21 cellular contexts compared by ENCODE assay signal in the genomic region with DNA sequence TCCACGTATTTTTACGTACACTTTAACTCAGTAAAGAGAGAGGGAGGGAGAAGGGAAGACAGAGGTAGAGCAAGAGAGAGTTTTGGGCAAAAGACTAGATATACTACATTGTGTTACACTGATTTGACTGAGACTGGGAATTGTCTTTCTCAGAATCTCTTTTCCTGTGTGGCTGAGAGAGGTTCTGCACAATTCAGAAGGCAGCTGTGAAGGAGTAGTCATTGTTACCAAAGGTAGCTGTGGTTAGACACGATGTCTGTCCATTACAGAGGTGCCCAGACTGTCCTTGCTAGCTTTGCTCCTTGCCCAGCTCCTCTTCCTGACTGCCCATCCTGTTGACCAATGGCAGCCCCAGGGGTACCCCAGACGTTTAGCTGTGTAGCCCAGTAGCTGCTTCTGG.
DNase-seq lines count a peak whose midpoint lies in the region; ATAC-seq and TF ChIP-seq lines count a peak whose summit lies in the region.
"Had no signal": no experiment of that assay in that cellular context is flagged by ENCODE, and none has a peak within 500 bp of the region (broad histone marks: within the 10 kb centered on the region; RNA-seq: fewer than 3 reads in every experiment).

No MANE protein-coding gene starts in this region.

- H4K8ac ChIP-seq in mesendoderm (ENCODE audit: low read depth, low read length), result no peak overlapping the region

- no CpG with 5 or more reads among the region's 4 CpGs for WGBS in mesendoderm (ENCODE audit: extremely low coverage, insufficient coverage, low lambda C conversion rate)

- H3K9me2 ChIP-seq in PC-3 (replicated peaks; ENCODE audit: low read length), result no peaks in the 10 kb centered on the region

- ATAC-seq in DND-41 (ENCODE audit: insufficient read depth, low read depth) (peak; percentile 22; the same call in 1 of the 3 replicates), PC-3 (peak; percentile 23; the same call in 1 of the 2 replicates), sciatic nerve (no peak), HG02623 (IDR thresholded peaks at IDR 0.05; ENCODE audit: unreplicated experiment) (no peak)
- ATAC-seq: HCT116, HepG2, Panc1 had no signal

- no peak for DNase-seq in activated CD4-positive, alpha-beta T cell treated with anti-CD3 and anti-CD28 coated beads, Interleukin-2, amount 10 ng/mL, durations not matched to agents 24 days and 14 days
- no peak for DNase-seq in activated CD4-positive, alpha-beta T cell treated with anti-CD3 and anti-CD28 coated beads for 4 hours
- no peak for DNase-seq in DND-41
- no peak for DNase-seq in PC-3
- DNase-seq in mesendoderm, result no peak
- no peak for DNase-seq in activated gamma-delta T cell (lab: John Stamatoyannopoulos, UW)
- no peak for DNase-seq in sciatic nerve (ENCODE audit: low spot score)
- DNase-seq: 8988T, COR-L47, GDM1, GM23248, KG1, MV-4-11, NCI-H187 treated with DMSO at 0.1 percent for 48 hours, NCI-H226, NCI-H524, SJCRH30 had no signal

- no peak overlapping the region for H3K56ac ChIP-seq in mesendoderm (ENCODE audit: low read length)

- no peaks in the 10 kb centered on the region for H3K79me1 ChIP-seq in mesendoderm (ENCODE audit: low read length)

- H2BK5ac ChIP-seq in mesendoderm (ENCODE audit: low read length), result peak overlapping the region; percentile 22

- H3K4me2 ChIP-seq in DND-41 (ENCODE audit: insufficient read depth, low read length), result no peak overlapping the region
- H3K4me2 ChIP-seq in PC-3 (ENCODE audit: low read length), result no peak overlapping the region
- no peak overlapping the region for H3K4me2 ChIP-seq in mesendoderm (ENCODE audit: low read length)

- no TSS peak for BruUV-seq in PC-3 (replicated peaks; lab: Mats Ljungman, UMichigan)

- H3K4me3 ChIP-seq in DND-41 (ENCODE audit: low read depth in 1 of 2, low read length in 2 of 2) (no peak overlapping the region), PC-3 (ENCODE audit: low read length) (no peak overlapping the region), mesendoderm (ENCODE audit: low read length) (no peak overlapping the region)
- H3K4me3 ChIP-seq: GM23248, SJCRH30 had no signal

- no peak overlapping the region for H2AK5ac ChIP-seq in mesendoderm (ENCODE audit: low read length)

- H3K9ac ChIP-seq in DND-41 (ENCODE audit: low read depth, low read length), result no peak overlapping the region
- H3K9ac ChIP-seq in PC-3 (ENCODE audit: low read length), result no peak overlapping the region
- no peak overlapping the region for H3K9ac ChIP-seq in mesendoderm (ENCODE audit: low read length)
- H3K9ac ChIP-seq: GM23248 had no signal

- H3K9me3 ChIP-seq in DND-41 (ENCODE audit: insufficient read depth, low read length, severe bottlenecking), result no peaks in the 10 kb centered on the region
- no peaks in the 10 kb centered on the region for H3K9me3 ChIP-seq in PC-3 (ENCODE audit: low read length)
- H3K9me3 ChIP-seq: SJCRH30 had no signal

- CTCF ChIA-PET in PC-3 (lab: Charles Lee), result no interaction called here

- POLR2A ChIA-PET in PC-3 (lab: Charles Lee; ENCODE audit: unreplicated experiment), result no interaction called here

- no peaks in the 10 kb centered on the region for H3K27me3 Mint-ChIP-seq in activated CD4-positive, alpha-beta T cell treated with anti-CD3 and anti-CD28 coated beads, Interleukin-2, amount 10 ng/mL, durations not matched to agents 24 days and 14 days

- no peak overlapping the region for H3K23ac ChIP-seq in mesendoderm (ENCODE audit: low read length)

- no peak overlapping the region for H4K5ac ChIP-seq in mesendoderm (ENCODE audit: low read length)

- H3K4me1 Mint-ChIP-seq in activated CD4-positive, alpha-beta T cell treated with anti-CD3 and anti-CD28 coated beads, Interleukin-2, amount 10 ng/mL, durations not matched to agents 24 days and 14 days, result peaks cover 7% of the 10 kb centered on the region

- no peak overlapping the region for H3K4me3 Mint-ChIP-seq in activated CD4-positive, alpha-beta T cell treated with anti-CD3 and anti-CD28 coated beads, Interleukin-2, amount 10 ng/mL, durations not matched to agents 24 days and 14 days

- TF ChIP-seq CTCF in DND-41 (IDR thresholded peaks at IDR 0.05; ENCODE audit: borderline replicate concordance, extremely low read depth, low read length, poor library complexity, severe bottlenecking) (no peak), PC-3 (conservative IDR thresholded peaks at IDR 0.05; ENCODE audit: low read depth, low read length) (no peak)

- peaks cover 10% of the 10 kb centered on the region for H3K9me3 Mint-ChIP-seq in activated CD4-positive, alpha-beta T cell treated with anti-CD3 and anti-CD28 coated beads, Interleukin-2, amount 10 ng/mL, durations not matched to agents 24 days and 14 days

- H3K27me3 ChIP-seq in DND-41 (ENCODE audit: insufficient read depth, low read length, poor library complexity) (no peaks in the 10 kb centered on the region), PC-3 (ENCODE audit: low read length) (no peaks in the 10 kb centered on the region), mesendoderm (ENCODE audit: insufficient read depth, low read length, poor library complexity) (no peaks in the 10 kb centered on the region)
- H3K27me3 ChIP-seq: SJCRH30 had no signal

- H3K36me3 Mint-ChIP-seq in activated CD4-positive, alpha-beta T cell treated with anti-CD3 and anti-CD28 coated beads, Interleukin-2, amount 10 ng/mL, durations not matched to agents 24 days and 14 days (ENCODE audit: low read depth), result peaks cover 11% of the 10 kb centered on the region

- H2AFZ ChIP-seq in DND-41 (ENCODE audit: low read depth, low read length) (no peak overlapping the region), PC-3 (ENCODE audit: low read length) (peak overlapping the region; percentile 46; the same call in 1 of the 2 replicates)
- H2AFZ ChIP-seq: GM23248 had no signal

- H4K20me1 ChIP-seq in DND-41 (ENCODE audit: insufficient read depth, low read length), result no peaks in the 10 kb centered on the region
- no peaks in the 10 kb centered on the region for H4K20me1 ChIP-seq in PC-3 (ENCODE audit: low read length)

- H3K4me1 ChIP-seq in DND-41 (ENCODE audit: insufficient read depth, low read length) (no peaks in the 10 kb centered on the region), PC-3 (ENCODE audit: insufficient read depth, low read length) (peaks cover 9% of the 10 kb centered on the region), mesendoderm (ENCODE audit: control insufficient read depth, low read depth, low read length) (no peaks in the 10 kb centered on the region)
- H3K4me1 ChIP-seq: SJCRH30 had no signal

- H3K79me2 ChIP-seq in DND-41 (ENCODE audit: insufficient read depth, low read length) (no peaks in the 10 kb centered on the region), PC-3 (ENCODE audit: low read length) (no peaks in the 10 kb centered on the region), mesendoderm (ENCODE audit: control insufficient read depth, insufficient read depth, low read length) (no peaks in the 10 kb centered on the region)

- no peaks in the 10 kb centered on the region for H3K36me3 ChIP-seq in DND-41 (ENCODE audit: insufficient read depth, low read length)
- no peaks in the 10 kb centered on the region for H3K36me3 ChIP-seq in PC-3 (ENCODE audit: low read depth, low read length)
- H3K36me3 ChIP-seq in mesendoderm (ENCODE audit: control insufficient read depth, insufficient read depth, low read length), result no peaks in the 10 kb centered on the region
- H3K36me3 ChIP-seq: SJCRH30 had no signal

- intact Hi-C loops in activated CD4-positive, alpha-beta T cell treated with anti-CD3 and anti-CD28 coated beads, Interleukin-2, amount 10 ng/mL, durations not matched to agents 24 days and 14 days (cut with micrococcal nuclease), result no loop called here
- intact Hi-C loops in PC-3 (cut with micrococcal nuclease) (loop anchor here (10.0 kb wide), 1 partner anchor 231 kb away; no protein-coding TSS in a partner anchor), sciatic nerve (cut with DNase I) (no loop called here)

- peak overlapping the region; percentile 7 for H3K27ac Mint-ChIP-seq in activated CD4-positive, alpha-beta T cell treated with anti-CD3 and anti-CD28 coated beads, Interleukin-2, amount 10 ng/mL, durations not matched to agents 24 days and 14 days

- H3F3A ChIP-seq in PC-3 (ENCODE audit: low read length, unreplicated experiment), result no peaks in the 10 kb centered on the region

- no peak overlapping the region for H3K27ac ChIP-seq in DND-41 (ENCODE audit: low read length)
- no peak overlapping the region for H3K27ac ChIP-seq in PC-3 (ENCODE audit: low read length)
- no peak overlapping the region for H3K27ac ChIP-seq in mesendoderm (ENCODE audit: low read depth, low read length)
- H3K27ac ChIP-seq: GM23248, SJCRH30 had no signal

- H2BK15ac ChIP-seq in mesendoderm (replicated peaks; ENCODE audit: low read depth), result no peak overlapping the region

- H3K18ac ChIP-seq in mesendoderm (ENCODE audit: low read length), result no peak overlapping the region

- no peak overlapping the region for H2BK120ac ChIP-seq in mesendoderm (ENCODE audit: low read depth, low read length)

- no peak overlapping the region for H3K4ac ChIP-seq in mesendoderm (ENCODE audit: low read depth, low read length)

Comparison
In these comparisons a context has a peak if more than half of its experiments do, and no peak if none do; other contexts are left out.
1. ATAC-seq: peak in DND-41 (single experiment) and PC-3 (single experiment); none in sciatic nerve (single experiment) and HG02623 (single experiment).